6 cellular contexts compared by ENCODE assay signal in genomic region chr17:63917206-63917605, GRCh38. TPM values are rescaled to one million over a fixed set of nuclear protein-coding genes. Genes with fewer than 3 reads are reported as not detected.
"Had no signal": no experiment of that assay in that cellular context is flagged by ENCODE, and none has a peak within 500 bp of the region (broad histone marks: within the 10 kb centered on the region; RNA-seq: fewer than 3 reads in every experiment).

No MANE protein-coding gene starts in this region.

RNA-seq across cellular contexts. Expression of gene GH1, which starts 1.4 kb away (rescaled TPM):
- total RNA-seq: GM23248, H4, H9, HT-29, IMR-90, K562 had no signal

RNA-seq across cellular contexts. Expression of gene CSHL1, which starts 6.1 kb away (rescaled TPM):
- total RNA-seq: GM23248, H4, H9, HT-29, IMR-90, K562 had no signal

RNA-seq across cellular contexts. Expression of gene CD79B, which starts 14.9 kb away (rescaled TPM):
- total RNA-seq: GM23248, H4, HT-29, IMR-90 had no signal

RNA-seq across cellular contexts. Expression of gene CSH1, which starts 20.8 kb away (rescaled TPM):
- total RNA-seq: GM23248, H4, H9, HT-29, IMR-90, K562 had no signal

RNA-seq across cellular contexts. Expression of gene GH2, which starts 35.5 kb away (rescaled TPM):
- total RNA-seq: GM23248, H4, HT-29, IMR-90, K562 had no signal
